ENCODE assay signal across 1 cellular context in genomic region chr1:82861749-82862148, GRCh38.
TF ChIP-seq lines count a peak whose summit lies in the region.

No MANE protein-coding gene starts in this region.

TF ChIP-seq in HepG2, 621 proteins besides CTCF, POLR2A, EP300 and RAD21 (continued from another document):
- TF ChIP-seq SNAPC4 (CRISPR knock-in tag; IDR thresholded peaks at IDR 0.05) = no peak
- no peak for TF ChIP-seq SPEN (CRISPR knock-in tag; IDR thresholded peaks at IDR 0.05; ENCODE audit: low read depth)
- TF ChIP-seq PHF8 (CRISPR knock-in tag; IDR thresholded peaks at IDR 0.05) = no peak
- no peak for TF ChIP-seq FOXM1 (CRISPR knock-in tag; IDR thresholded peaks at IDR 0.05)
- no peak for TF ChIP-seq SYNCRIP (IDR thresholded peaks at IDR 0.05; ENCODE audit: insufficient read depth, low read depth, low read length)
- TF ChIP-seq POGK (CRISPR knock-in tag; conservative IDR thresholded peaks at IDR 0.05) = no peak
- TF ChIP-seq GRHL1 (CRISPR knock-in tag; conservative IDR thresholded peaks at IDR 0.05) = no peak
- no peak for TF ChIP-seq ZC3H13 (CRISPR knock-in tag; IDR thresholded peaks at IDR 0.05)
